Comparison of ENCODE assay signal across 16 cellular contexts in the genomic region with DNA sequence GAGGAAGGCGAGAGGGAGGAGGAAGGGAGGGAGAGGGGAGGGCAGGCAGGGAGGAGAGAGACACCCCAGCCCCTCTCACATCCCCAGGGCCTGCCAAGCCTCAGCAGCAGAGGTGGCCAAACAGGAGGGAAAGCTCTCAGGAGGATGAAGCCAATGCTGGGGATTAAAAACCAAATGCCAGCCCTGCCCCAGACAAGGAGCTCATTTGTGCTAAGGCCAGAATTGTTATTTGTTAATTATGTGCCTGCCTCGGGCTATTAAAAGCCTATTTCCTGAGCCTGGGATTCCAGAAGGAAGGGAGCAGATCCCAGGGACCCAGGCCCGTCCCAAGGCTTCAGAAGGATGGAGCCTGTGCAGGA. TPM values are rescaled to one million over a fixed set of nuclear protein-coding genes. Genes with fewer than 3 reads are reported as not detected.
DNase-seq lines count a peak whose midpoint lies in the region; ATAC-seq and TF ChIP-seq lines count a peak whose summit lies in the region.
"Had no signal": no experiment of that assay in that cellular context is flagged by ENCODE, and none has a peak within 500 bp of the region (broad histone marks: within the 10 kb centered on the region; RNA-seq: fewer than 3 reads in every experiment).

No MANE protein-coding gene starts in this region.

- H3K4me2 ChIP-seq in neural cell (ENCODE audit: low read length) = no peak overlapping the region

- no peak overlapping the region for H2AFZ ChIP-seq in neural cell (ENCODE audit: low read depth, low read length)

- ATAC-seq in WTC11 = no peak
- ATAC-seq: left lung; naive thymus-derived CD4-positive, alpha-beta T cell had no signal

- TF ChIP-seq CTCF in WTC11 (IDR thresholded peaks at IDR 0.05) = no peak
- TF ChIP-seq CTCF in neural cell (IDR thresholded peaks at IDR 0.05; ENCODE audit: poor library complexity, severe bottlenecking) = no peak
- TF ChIP-seq CTCF in left ventricle myocardium inferior (IDR thresholded peaks at IDR 0.05; ENCODE audit: borderline replicate concordance) = no peak

- H3K4me3 Mint-ChIP-seq in WTC11 = peak overlapping the region; percentile 58; the same call in 1 of the 2 replicates
- H3K4me3 Mint-ChIP-seq: activated naive CD4-positive, alpha-beta T cell treated with anti-CD3 and anti-CD28 coated beads for 36 hours; T-helper 1 cell treated with Interleukin-12 subunit alpha and Interleukin-12 subunit beta and Interleukin-4 antibody, amounts not matched to agents 30 μg/mL and 1 μg/mL, for 36 hours had no signal

- no peaks in the 10 kb centered on the region for H3K27me3 ChIP-seq in neural cell (ENCODE audit: insufficient read depth, low read depth, low read length)
- no peaks in the 10 kb centered on the region for H3K27me3 ChIP-seq in left ventricle myocardium inferior (ENCODE audit: low read depth)

- DNase-seq in DMS153 treated with DMSO at 0.1 percent for 48 hours (lab: John Stamatoyannopoulos, UW; ENCODE audit: unreplicated experiment) (peak; percentile 26), DMS153 (lab: John Stamatoyannopoulos, UW) (no peak), NCI-H1092 (lab: John Stamatoyannopoulos, UW) (peak; percentile 37), WTC11 (ENCODE audit: low spot score) (no peak), activated gamma-delta T cell treated with Interleukin-2 at 50 U/mL for 16 hours (no peak), OCI-M1 (lab: John Stamatoyannopoulos, UW) (no peak), left ventricle myocardium inferior (no peak)
- DNase-seq: 8988T; activated CD8-positive, alpha-beta memory T cell treated with anti-CD3 and anti-CD28 coated beads, Interleukin-2, amount 50 U/mL, for 4 hours; activated naive CD4-positive, alpha-beta T cell treated with anti-CD3 and anti-CD28 coated beads for 36 hours; left lung; MM.1S; naive thymus-derived CD4-positive, alpha-beta T cell had no signal

- no peaks in the 10 kb centered on the region for H3K36me3 ChIP-seq in neural cell (ENCODE audit: insufficient read depth, low read length)
- H3K36me3 ChIP-seq in left ventricle myocardium inferior = no peaks in the 10 kb centered on the region
- H3K36me3 ChIP-seq: left lung had no signal

- peak overlapping the region; percentile 45 for H3K9ac ChIP-seq in neural cell (ENCODE audit: low read length)

- no peaks in the 10 kb centered on the region for H3F3A ChIP-seq in neural cell (ENCODE audit: insufficient read depth, low read length, poor library complexity, severe bottlenecking)

- peaks cover 19% of the 10 kb centered on the region for H3K27me3 Mint-ChIP-seq in WTC11 (ENCODE audit: low read depth)

- no peaks in the 10 kb centered on the region for H3K79me2 ChIP-seq in neural cell (replicated peaks; ENCODE audit: insufficient read depth, low read length)

- no peak for TF ChIP-seq RAD21 in neural cell (conservative IDR thresholded peaks at IDR 0.05)

- H3K27ac ChIP-seq in neural cell (ENCODE audit: low read length) = no peak overlapping the region
- no peak overlapping the region for H3K27ac ChIP-seq in left ventricle myocardium inferior (replicated peaks)
- H3K27ac ChIP-seq: dorsolateral prefrontal cortex, left lung had no signal

- no peaks in the 10 kb centered on the region for H4K20me1 ChIP-seq in neural cell (ENCODE audit: insufficient read depth)

- CTCF ChIA-PET in WTC11 (lab: Charles Lee) = interaction anchor here (1.1 to 4.1 kb wide), 20 partner anchors 7 to 471 kb away, joined by 3 to 75 read pairs (median 6); no protein-coding TSS in a partner anchor

- peaks cover 35% of the 10 kb centered on the region for H3K4me1 ChIP-seq in left ventricle myocardium inferior

- H3K36me3 Mint-ChIP-seq in WTC11 = peaks cover 8% of the 10 kb centered on the region

- H3K9me3 Mint-ChIP-seq in WTC11 = peaks cover 10% of the 10 kb centered on the region

- POLR2A ChIA-PET in WTC11 (lab: Charles Lee) = no interaction called here

- no peaks in the 10 kb centered on the region for H3K9me2 ChIP-seq in neural cell (ENCODE audit: insufficient read depth, low read length)

- TF ChIP-seq EP300 in neural cell (conservative IDR thresholded peaks at IDR 0.05; ENCODE audit: poor library complexity, severe bottlenecking) = no peak

- no peak overlapping the region for H3K4me3 ChIP-seq in neural cell (ENCODE audit: low read length)
- no peak overlapping the region for H3K4me3 ChIP-seq in left ventricle myocardium inferior
- H3K4me3 ChIP-seq: dorsolateral prefrontal cortex, left lung had no signal

- no peak overlapping the region for H3K27ac Mint-ChIP-seq in WTC11
- H3K27ac Mint-ChIP-seq: activated naive CD4-positive, alpha-beta T cell treated with anti-CD3 and anti-CD28 coated beads for 36 hours; naive thymus-derived CD4-positive, alpha-beta T cell; T-helper 1 cell treated with Interleukin-12 subunit alpha and Interleukin-12 subunit beta and Interleukin-4 antibody, amounts not matched to agents 30 μg/mL and 1 μg/mL, for 36 hours had no signal

- H3K4me1 Mint-ChIP-seq in WTC11 = peaks cover 13% of the 10 kb centered on the region

- H3K9me3 ChIP-seq in neural cell (ENCODE audit: low read length) = no peaks in the 10 kb centered on the region
- H3K9me3 ChIP-seq in left ventricle myocardium inferior (replicated peaks) = peaks cover 9% of the 10 kb centered on the region

- intact Hi-C loops in left ventricle myocardium inferior (cut with micrococcal nuclease) = no loop called here

TF ChIP-seq in WTC11, 78 proteins besides CTCF, POLR2A, EP300 and RAD21:
- TF ChIP-seq, protein P1, sequence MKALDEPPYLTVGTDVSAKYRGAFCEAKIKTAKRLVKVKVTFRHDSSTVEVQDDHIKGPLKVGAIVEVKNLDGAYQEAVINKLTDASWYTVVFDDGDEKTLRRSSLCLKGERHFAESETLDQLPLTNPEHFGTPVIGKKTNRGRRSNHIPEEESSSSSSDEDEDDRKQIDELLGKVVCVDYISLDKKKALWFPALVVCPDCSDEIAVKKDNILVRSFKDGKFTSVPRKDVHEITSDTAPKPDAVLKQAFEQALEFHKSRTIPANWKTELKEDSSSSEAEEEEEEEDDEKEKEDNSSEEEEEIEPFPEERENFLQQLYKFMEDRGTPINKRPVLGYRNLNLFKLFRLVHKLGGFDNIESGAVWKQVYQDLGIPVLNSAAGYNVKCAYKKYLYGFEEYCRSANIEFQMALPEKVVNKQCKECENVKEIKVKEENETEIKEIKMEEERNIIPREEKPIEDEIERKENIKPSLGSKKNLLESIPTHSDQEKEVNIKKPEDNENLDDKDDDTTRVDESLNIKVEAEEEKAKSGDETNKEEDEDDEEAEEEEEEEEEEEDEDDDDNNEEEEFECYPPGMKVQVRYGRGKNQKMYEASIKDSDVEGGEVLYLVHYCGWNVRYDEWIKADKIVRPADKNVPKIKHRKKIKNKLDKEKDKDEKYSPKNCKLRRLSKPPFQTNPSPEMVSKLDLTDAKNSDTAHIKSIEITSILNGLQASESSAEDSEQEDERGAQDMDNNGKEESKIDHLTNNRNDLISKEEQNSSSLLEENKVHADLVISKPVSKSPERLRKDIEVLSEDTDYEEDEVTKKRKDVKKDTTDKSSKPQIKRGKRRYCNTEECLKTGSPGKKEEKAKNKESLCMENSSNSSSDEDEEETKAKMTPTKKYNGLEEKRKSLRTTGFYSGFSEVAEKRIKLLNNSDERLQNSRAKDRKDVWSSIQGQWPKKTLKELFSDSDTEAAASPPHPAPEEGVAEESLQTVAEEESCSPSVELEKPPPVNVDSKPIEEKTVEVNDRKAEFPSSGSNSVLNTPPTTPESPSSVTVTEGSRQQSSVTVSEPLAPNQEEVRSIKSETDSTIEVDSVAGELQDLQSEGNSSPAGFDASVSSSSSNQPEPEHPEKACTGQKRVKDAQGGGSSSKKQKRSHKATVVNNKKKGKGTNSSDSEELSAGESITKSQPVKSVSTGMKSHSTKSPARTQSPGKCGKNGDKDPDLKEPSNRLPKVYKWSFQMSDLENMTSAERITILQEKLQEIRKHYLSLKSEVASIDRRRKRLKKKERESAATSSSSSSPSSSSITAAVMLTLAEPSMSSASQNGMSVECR (CRISPR knock-in tag; IDR thresholded peaks at IDR 0.05; ENCODE audit: borderline replicate concordance) = no peak
- TF ChIP-seq FOXP1 (CRISPR knock-in tag; IDR thresholded peaks at IDR 0.05; ENCODE audit: borderline replicate concordance) = no peak

TF ChIP-seq in neural cell, 6 proteins besides CTCF, POLR2A, EP300 and RAD21 (continues in another document):
- TF ChIP-seq, protein P2, sequence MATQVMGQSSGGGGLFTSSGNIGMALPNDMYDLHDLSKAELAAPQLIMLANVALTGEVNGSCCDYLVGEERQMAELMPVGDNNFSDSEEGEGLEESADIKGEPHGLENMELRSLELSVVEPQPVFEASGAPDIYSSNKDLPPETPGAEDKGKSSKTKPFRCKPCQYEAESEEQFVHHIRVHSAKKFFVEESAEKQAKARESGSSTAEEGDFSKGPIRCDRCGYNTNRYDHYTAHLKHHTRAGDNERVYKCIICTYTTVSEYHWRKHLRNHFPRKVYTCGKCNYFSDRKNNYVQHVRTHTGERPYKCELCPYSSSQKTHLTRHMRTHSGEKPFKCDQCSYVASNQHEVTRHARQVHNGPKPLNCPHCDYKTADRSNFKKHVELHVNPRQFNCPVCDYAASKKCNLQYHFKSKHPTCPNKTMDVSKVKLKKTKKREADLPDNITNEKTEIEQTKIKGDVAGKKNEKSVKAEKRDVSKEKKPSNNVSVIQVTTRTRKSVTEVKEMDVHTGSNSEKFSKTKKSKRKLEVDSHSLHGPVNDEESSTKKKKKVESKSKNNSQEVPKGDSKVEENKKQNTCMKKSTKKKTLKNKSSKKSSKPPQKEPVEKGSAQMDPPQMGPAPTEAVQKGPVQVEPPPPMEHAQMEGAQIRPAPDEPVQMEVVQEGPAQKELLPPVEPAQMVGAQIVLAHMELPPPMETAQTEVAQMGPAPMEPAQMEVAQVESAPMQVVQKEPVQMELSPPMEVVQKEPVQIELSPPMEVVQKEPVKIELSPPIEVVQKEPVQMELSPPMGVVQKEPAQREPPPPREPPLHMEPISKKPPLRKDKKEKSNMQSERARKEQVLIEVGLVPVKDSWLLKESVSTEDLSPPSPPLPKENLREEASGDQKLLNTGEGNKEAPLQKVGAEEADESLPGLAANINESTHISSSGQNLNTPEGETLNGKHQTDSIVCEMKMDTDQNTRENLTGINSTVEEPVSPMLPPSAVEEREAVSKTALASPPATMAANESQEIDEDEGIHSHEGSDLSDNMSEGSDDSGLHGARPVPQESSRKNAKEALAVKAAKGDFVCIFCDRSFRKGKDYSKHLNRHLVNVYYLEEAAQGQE (IDR thresholded peaks at IDR 0.05; ENCODE audit: borderline replicate concordance) = no peak
- TF ChIP-seq TAF1 (IDR thresholded peaks at IDR 0.05; ENCODE audit: low read depth) = no peak
- TF ChIP-seq MXI1 (conservative IDR thresholded peaks at IDR 0.05; ENCODE audit: poor library complexity, severe bottlenecking) = no peak
- no peak for TF ChIP-seq SMC3 (conservative IDR thresholded peaks at IDR 0.05; ENCODE audit: poor library complexity)
- no peak for TF ChIP-seq POLR2AphosphoS5 (IDR thresholded peaks at IDR 0.05)

RNA-seq across cellular contexts. Expression of a gene that starts 27.9 kb away (rescaled TPM):
- total RNA-seq in WTC11 (2021) (35.5 to 38.4 TPM (median 38.0 TPM) in 3 replicates), left ventricle myocardium inferior (0.44 TPM)
- polyA plus RNA-seq in neural cell = 6.1 and 9.2 TPM in 2 replicates
- 4.3 and 4.4 TPM in 2 replicates for polyA minus RNA-seq in neural cell

RNA-seq across cellular contexts. Expression of a gene that starts 34.2 kb away (rescaled TPM):
- 6.3 to 8.3 TPM (median 7.9 TPM) in 3 replicates for total RNA-seq in WTC11 (2021)
- polyA plus RNA-seq in neural cell = not detected in 2 replicates
- polyA minus RNA-seq in neural cell = not detected in 2 replicates
- 2.3 TPM for total RNA-seq in left ventricle myocardium inferior

Comparison
In these comparisons a context has a peak if more than half of its experiments do, and no peak if none do; other contexts are left out.
1. DNase-seq: peak in DMS153 treated with DMSO at 0.1 percent for 48 hours (single experiment) and NCI-H1092 (single experiment); none in DMS153 (single experiment), WTC11 (single experiment), activated gamma-delta T cell treated with Interleukin-2 at 50 U/mL for 16 hours (single experiment), OCI-M1 (single experiment) and left ventricle myocardium inferior (single experiment).
2. RNA of a gene that starts 27.9 kb away (total RNA-seq): 35.5 to 38.4 TPM in WTC11; 0.44 TPM in left ventricle myocardium inferior (single experiment); every median in the first group is over 10 times any median in the second.